ENCODE assay signal across 14 cellular contexts in the genomic region with DNA sequence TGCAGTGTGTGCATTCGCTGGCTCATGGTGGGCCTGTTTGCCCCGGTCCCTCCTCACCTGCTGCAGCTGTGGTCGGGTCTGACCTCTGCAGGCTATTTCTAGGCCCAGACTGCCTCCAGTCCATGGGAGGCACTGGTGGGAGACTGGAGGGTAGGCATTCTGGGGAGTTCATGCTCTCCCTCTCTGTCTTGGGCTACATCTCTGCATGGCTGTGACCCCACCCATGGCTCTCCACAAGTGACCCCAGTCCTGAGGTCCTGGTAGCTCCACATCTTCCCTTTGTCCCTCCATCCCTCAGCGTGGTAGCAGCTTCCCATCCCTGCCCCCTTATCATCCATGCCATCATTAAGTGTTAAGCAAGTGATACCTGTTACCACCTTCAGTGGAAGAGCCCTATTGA.
DNase-seq lines count a peak whose midpoint lies in the region; ATAC-seq, FAIRE-seq and TF ChIP-seq lines count a peak whose summit lies in the region.
"Had no signal": no experiment of that assay in that cellular context is flagged by ENCODE, and none has a peak within 500 bp of the region (broad histone marks: within the 10 kb centered on the region; RNA-seq: fewer than 3 reads in every experiment).

No MANE protein-coding gene starts in this region.

- H3K36me3 ChIP-seq in HepG2 (replicated peaks in 1 of 2; ENCODE audit: control insufficient read depth in 1 of 2, insufficient read depth in 2 of 2, low read length in 2 of 2) (no peaks in the 10 kb centered on the region), right lobe of liver (no peaks in the 10 kb centered on the region), mesendoderm (ENCODE audit: control insufficient read depth, insufficient read depth, low read length) (no peaks in the 10 kb centered on the region), GM23248 (ENCODE audit: low read depth) (no peaks in the 10 kb centered on the region)

- H3K9me3 ChIP-seq in HepG2 (ENCODE audit: low read length) (peaks cover 8% of the 10 kb centered on the region; the same call in 1 of the 2 replicates), right lobe of liver (no peaks in the 10 kb centered on the region), GM23248 (ENCODE audit: low read depth) (no peaks in the 10 kb centered on the region)

- no peak for TF ChIP-seq POLR2A in HepG2 (IDR thresholded peaks at IDR 0.05; ENCODE audit: insufficient read depth in 1 of 2, low read depth in 2 of 2, low read length in 2 of 2)
- no peak for TF ChIP-seq POLR2A in right lobe of liver (IDR thresholded peaks at IDR 0.05)

- H3K4me1 Mint-ChIP-seq in WTC11 = no peaks in the 10 kb centered on the region
- H3K4me1 Mint-ChIP-seq: CD4-positive, CD25-positive, alpha-beta regulatory T cell had no signal

- no peak overlapping the region for H3K4ac ChIP-seq in mesendoderm (ENCODE audit: low read depth, low read length)

- H4K20me1 ChIP-seq in HepG2 (ENCODE audit: insufficient read depth, low read length) (no peaks in the 10 kb centered on the region; the same call in 1 of the 2 replicates), GM23248 (ENCODE audit: insufficient read depth) (no peaks in the 10 kb centered on the region)

- no peaks in the 10 kb centered on the region for H3K4me1 ChIP-seq in HepG2 (ENCODE audit: insufficient read depth, low read length)
- no peaks in the 10 kb centered on the region for H3K4me1 ChIP-seq in right lobe of liver
- H3K4me1 ChIP-seq in mesendoderm (ENCODE audit: control insufficient read depth, low read depth, low read length) = no peaks in the 10 kb centered on the region
- H3K4me1 ChIP-seq in GM23248 (ENCODE audit: insufficient read depth) = no peaks in the 10 kb centered on the region

- no peak for TF ChIP-seq CTCF in HepG2 (CRISPR knock-in tag; IDR thresholded peaks at IDR 0.05)
- TF ChIP-seq CTCF in right lobe of liver (IDR thresholded peaks at IDR 0.05) = no peak
- no peak for TF ChIP-seq CTCF in WTC11 (IDR thresholded peaks at IDR 0.05)

- H2BK120ac ChIP-seq in mesendoderm (ENCODE audit: low read depth, low read length) = no peak overlapping the region

- DNase-seq in HepG2 (ENCODE audit: low spot score) = no peak
- DNase-seq in right lobe of liver = no peak
- no peak for DNase-seq in WTC11 (ENCODE audit: low spot score)
- no peak for DNase-seq in mesendoderm
- DNase-seq in GM23248 = no peak
- no peak for DNase-seq in activated CD4-positive, alpha-beta T cell treated with anti-CD3 and anti-CD28 coated beads, Interleukin-2, amount 50 U/mL, for 48 hours
- no peak for DNase-seq in stimulated activated CD4-positive, alpha-beta T cell treated with anti-CD3 and anti-CD28 coated beads, Interleukin-4, amount 100 ng/mL, for 1 hour
- DNase-seq: CD4-positive, CD25-positive, alpha-beta regulatory T cell; DMS53; IMR-90 had no signal

- no peak overlapping the region for H3K4me2 ChIP-seq in HepG2 (ENCODE audit: low read depth, low read length)
- H3K4me2 ChIP-seq in mesendoderm (ENCODE audit: low read length) = no peak overlapping the region
- no peak overlapping the region for H3K4me2 ChIP-seq in GM23248 (ENCODE audit: unreplicated experiment)

- no peaks in the 10 kb centered on the region for H3K27me3 Mint-ChIP-seq in WTC11 (ENCODE audit: low read depth)

- no peak for ATAC-seq in HepG2
- no peak for ATAC-seq in right lobe of liver
- no peak for ATAC-seq in WTC11
- ATAC-seq: HCT116 had no signal

- WGBS in HepG2 (ENCODE audit: low lambda C conversion rate) = 33% methylated on average over 1 of the region's 4 CpGs
- 60% methylated on average over 2 of the region's 4 CpGs for WGBS in right lobe of liver (ENCODE audit: insufficient coverage, low coverage, low lambda C conversion rate, missing lambda C conversion rate)
- no CpG with 5 or more reads among the region's 4 CpGs for WGBS in mesendoderm (ENCODE audit: extremely low coverage, insufficient coverage, low lambda C conversion rate)
- WGBS in GM23248 (ENCODE audit: low coverage in 1 of 2, low lambda C conversion rate in 2 of 2, missing lambda C conversion rate in 2 of 2), 2 experiments = 48 to 53% methylated on average over 4 of the region's 4 CpGs

- H3K79me1 ChIP-seq in mesendoderm (ENCODE audit: low read length) = no peaks in the 10 kb centered on the region

- TF ChIP-seq EP300 in HepG2 (IDR thresholded peaks at IDR 0.05; ENCODE audit: low read depth in 2 of 2, low read length in 2 of 2) = no peak
- TF ChIP-seq EP300 in HepG2 (CRISPR knock-in tag; IDR thresholded peaks at IDR 0.05; ENCODE audit: borderline replicate concordance) = no peak

- H2BK15ac ChIP-seq in mesendoderm (replicated peaks; ENCODE audit: low read depth) = no peak overlapping the region

- H3K79me2 ChIP-seq in HepG2 (ENCODE audit: insufficient read depth, low read length) (no peaks in the 10 kb centered on the region), mesendoderm (ENCODE audit: control insufficient read depth, insufficient read depth, low read length) (no peaks in the 10 kb centered on the region), GM23248 (ENCODE audit: insufficient read depth) (no peaks in the 10 kb centered on the region)

- CTCF ChIA-PET in HepG2 (lab: Yijun Ruan, JAX; ENCODE audit: low intra/inter-chr PET ratio, low total read pairs) = no interaction called here
- CTCF ChIA-PET in WTC11 (lab: Charles Lee) = interaction anchor here (1.5 kb wide), 1 partner anchor 23 kb away, joined by 7 read pairs; no protein-coding TSS in a partner anchor

- no peak overlapping the region for H3K56ac ChIP-seq in mesendoderm (ENCODE audit: low read length)

- H2AFZ ChIP-seq in HepG2 (ENCODE audit: low read length) (no peak overlapping the region), GM23248 (no peak overlapping the region)

- intact Hi-C loops in HepG2 (cut with micrococcal nuclease; ENCODE audit: unreplicated experiment) = no loop called here
- intact Hi-C loops in right lobe of liver (cut with DNase I) = no loop called here

- no peak overlapping the region for H3K9ac ChIP-seq in HepG2 (ENCODE audit: insufficient read depth, low read depth, low read length)
- no peak overlapping the region for H3K9ac ChIP-seq in mesendoderm (ENCODE audit: low read length)
- no peak overlapping the region for H3K9ac ChIP-seq in GM23248

- H4K5ac ChIP-seq in mesendoderm (ENCODE audit: low read length) = no peak overlapping the region

- no peak overlapping the region for H3K27ac ChIP-seq in HepG2 (ENCODE audit: extremely low read length, insufficient read depth, low read length)
- no peak overlapping the region for H3K27ac ChIP-seq in right lobe of liver
- H3K27ac ChIP-seq in mesendoderm (ENCODE audit: low read depth, low read length) = no peak overlapping the region
- no peak overlapping the region for H3K27ac ChIP-seq in GM23248
- H3K27ac ChIP-seq: 22Rv1, HL-60 had no signal

- no peaks in the 10 kb centered on the region for H3K9me2 ChIP-seq in GM23248 (ENCODE audit: insufficient read depth)

- no peak overlapping the region for H2BK5ac ChIP-seq in mesendoderm (ENCODE audit: low read length)

- in situ Hi-C loops in HepG2 (cut with HindIII; ENCODE audit: extremely low pct_ligation_motif_present, low pct_unique_long_range_greater_than_20kb) = no loop called here
- in situ Hi-C loops in GM23248 (cut with MboI) = no loop called here

- H3K27me3 ChIP-seq in HepG2 (ENCODE audit: control insufficient read depth in 1 of 2, insufficient read depth in 2 of 2, low read length in 2 of 2) = peaks cover 8 to 58% of the 10 kb centered on the region in 2 experiments
- no peaks in the 10 kb centered on the region for H3K27me3 ChIP-seq in right lobe of liver
- H3K27me3 ChIP-seq in mesendoderm (ENCODE audit: insufficient read depth, low read length, poor library complexity) = no peaks in the 10 kb centered on the region
- H3K27me3 ChIP-seq in GM23248 (replicated peaks; ENCODE audit: insufficient read depth) = peaks cover 24% of the 10 kb centered on the region

- no peaks in the 10 kb centered on the region for H3F3A ChIP-seq in GM23248 (ENCODE audit: insufficient read depth)

- POLR2A ChIA-PET in HepG2 (lab: Yijun Ruan, JAX) = no interaction called here
- POLR2A ChIA-PET in WTC11 (lab: Charles Lee) = no interaction called here

- no peak overlapping the region for H3K18ac ChIP-seq in mesendoderm (ENCODE audit: low read length)

- H3K27ac Mint-ChIP-seq in WTC11 = no peak overlapping the region

- H4K8ac ChIP-seq in mesendoderm (ENCODE audit: low read depth, low read length) = no peak overlapping the region

- no peak for FAIRE-seq in HepG2 (lab: Jason Lieb, UNC)
- FAIRE-seq: H54 had no signal

- no peak overlapping the region for H3K4me3 Mint-ChIP-seq in WTC11
- H3K4me3 Mint-ChIP-seq: CD4-positive, CD25-positive, alpha-beta regulatory T cell had no signal

- no peak overlapping the region for H3K4me3 ChIP-seq in HepG2 (replicated peaks in 1 of 3; ENCODE audit: insufficient read depth in 1 of 3, low read depth in 2 of 3, low read length in 3 of 3)
- no peak overlapping the region for H3K4me3 ChIP-seq in right lobe of liver
- no peak overlapping the region for H3K4me3 ChIP-seq in mesendoderm (ENCODE audit: low read length)
- H3K4me3 ChIP-seq in GM23248 = no peak overlapping the region

- peak overlapping the region; percentile 1 for H3K23ac ChIP-seq in mesendoderm (ENCODE audit: low read length)

- no peak for TF ChIP-seq RAD21 in HepG2 (CRISPR knock-in tag; IDR thresholded peaks at IDR 0.05)

- H2AK5ac ChIP-seq in mesendoderm (ENCODE audit: low read length) = no peak overlapping the region

- H3K36me3 Mint-ChIP-seq in WTC11 = no peaks in the 10 kb centered on the region
- H3K36me3 Mint-ChIP-seq: CD4-positive, CD25-positive, alpha-beta regulatory T cell had no signal

- H3K9me3 Mint-ChIP-seq in WTC11 = peaks cover 16% of the 10 kb centered on the region

- no TSS peak for BruUV-seq in HepG2 (replicated peaks; lab: Mats Ljungman, UMichigan)

TF ChIP-seq in HepG2, 621 proteins besides CTCF, POLR2A, EP300 and RAD21 (continues in another document):
- TF ChIP-seq MXD3 (CRISPR knock-in tag; IDR thresholded peaks at IDR 0.05) = no peak

Comparison
In these comparisons a context has a peak if more than half of its experiments do, and no peak if none do; other contexts are left out.
1. Of the 50 proteins assayed by ChIP-seq in both HepG2 and WTC11: peak only in HepG2: none; only in WTC11: PRDM15; in both: none; in neither: 49.